ENCODE assay signal across 13 cellular contexts in genomic region chr1:164092603-164093353, GRCh38.
DNase-seq lines count a peak whose midpoint lies in the region; ATAC-seq and TF ChIP-seq lines count a peak whose summit lies in the region.
"Had no signal": no experiment of that assay in that cellular context is flagged by ENCODE, and none has a peak within 500 bp of the region (broad histone marks: within the 10 kb centered on the region; RNA-seq: fewer than 3 reads in every experiment).

No MANE protein-coding gene starts in this region.

- H3K27me3 ChIP-seq in BJ (ENCODE audit: control insufficient read depth, insufficient read depth, low read length) (no peaks in the 10 kb centered on the region), PC-9 (ENCODE audit: insufficient read depth, low read depth) (no peaks in the 10 kb centered on the region)
- H3K27me3 ChIP-seq: tibial artery had no signal

- no peak for ATAC-seq in GM19351 (IDR thresholded peaks at IDR 0.05; ENCODE audit: unreplicated experiment)

- H2AFZ ChIP-seq in PC-9, result no peak overlapping the region
- H2AFZ ChIP-seq: parathyroid adenoma had no signal

- no TSS peak for BruUV-seq in PC-9 (replicated peaks; lab: Mats Ljungman, UMichigan)

- no peak overlapping the region for H3K4me3 ChIP-seq in BJ (ENCODE audit: low read depth, low read length)
- H3K4me3 ChIP-seq in PC-9, result no peak overlapping the region
- no peak overlapping the region for H3K4me3 ChIP-seq in fibroblast of the aortic adventitia (ENCODE audit: low read depth, low read length)
- H3K4me3 ChIP-seq: tibial artery had no signal

- no peaks in the 10 kb centered on the region for H4K20me1 ChIP-seq in PC-9 (ENCODE audit: insufficient read depth)

- H3K9me2 ChIP-seq in PC-9 (ENCODE audit: insufficient read depth), result no peaks in the 10 kb centered on the region

- H3K27ac ChIP-seq in PC-9, result no peak overlapping the region
- H3K27ac ChIP-seq: parathyroid adenoma, tibial artery had no signal

- H3K4me1 ChIP-seq in PC-9 (replicated peaks; ENCODE audit: insufficient read depth), result no peaks in the 10 kb centered on the region
- H3K4me1 ChIP-seq: parathyroid adenoma, tibial artery had no signal

- H3K9me3 ChIP-seq in PC-9 (ENCODE audit: insufficient read depth, low read depth), result peaks cover 12% of the 10 kb centered on the region; the same call in 1 of the 2 replicates

- H3K4me2 ChIP-seq in PC-9, result no peak overlapping the region

- H3K36me3 ChIP-seq in BJ (ENCODE audit: control insufficient read depth, insufficient read depth, low read length), result no peaks in the 10 kb centered on the region
- H3K36me3 ChIP-seq in PC-9 (ENCODE audit: low read depth), result no peaks in the 10 kb centered on the region
- H3K36me3 ChIP-seq: tibial artery had no signal

- TF ChIP-seq CTCF in BJ (IDR thresholded peaks at IDR 0.05; ENCODE audit: insufficient read depth, low read depth, low read length) (peak; percentile 49), GM12872 (IDR thresholded peaks at IDR 0.05; ENCODE audit: insufficient read depth, low read depth, low read length) (peak; percentile 39; the same call in 2 of the 3 replicates), PC-9 (conservative IDR thresholded peaks at IDR 0.05) (peak; percentile 34; the same call in 1 of the 2 replicates), fibroblast of the aortic adventitia (IDR thresholded peaks at IDR 0.05; ENCODE audit: insufficient read depth, low read length) (peak; percentile 33)

- no peaks in the 10 kb centered on the region for H3F3A ChIP-seq in PC-9 (ENCODE audit: insufficient read depth, low read depth)

- no peak for DNase-seq in BJ (ENCODE audit: low read depth)
- no peak for DNase-seq in PC-9
- peak; percentile 7 for DNase-seq in fibroblast of the aortic adventitia (ENCODE audit: low read depth)
- DNase-seq in medulla oblongata (ENCODE audit: extremely low spot score), result no peak
- DNase-seq in kidney tubule cell (ENCODE audit: low spot score), result no peak
- no peak for DNase-seq in NCI-H226
- DNase-seq: caudate nucleus, foreskin melanocyte, NCI-H510A, tibial artery had no signal

- CTCF ChIA-PET in BJ (lab: Yijun Ruan, JAX) (interaction anchor here (0.9 to 1.1 kb wide), 2 partner anchors 15 to 981 kb away, joined by 3 read pairs; no protein-coding TSS in a partner anchor), PC-9 (lab: Charles Lee) (no interaction called here)

- H3K79me2 ChIP-seq in PC-9 (ENCODE audit: low read depth), result no peaks in the 10 kb centered on the region
- H3K79me2 ChIP-seq: parathyroid adenoma had no signal

- intact Hi-C loops in PC-9 (cut with micrococcal nuclease; ENCODE audit: unreplicated experiment), result no loop called here

- POLR2A ChIA-PET in BJ (lab: Charles Lee), result no interaction called here
- POLR2A ChIA-PET in PC-9 (lab: Charles Lee; ENCODE audit: unreplicated experiment), result no interaction called here
